8 cellular contexts compared by ENCODE assay signal in the genomic region with DNA sequence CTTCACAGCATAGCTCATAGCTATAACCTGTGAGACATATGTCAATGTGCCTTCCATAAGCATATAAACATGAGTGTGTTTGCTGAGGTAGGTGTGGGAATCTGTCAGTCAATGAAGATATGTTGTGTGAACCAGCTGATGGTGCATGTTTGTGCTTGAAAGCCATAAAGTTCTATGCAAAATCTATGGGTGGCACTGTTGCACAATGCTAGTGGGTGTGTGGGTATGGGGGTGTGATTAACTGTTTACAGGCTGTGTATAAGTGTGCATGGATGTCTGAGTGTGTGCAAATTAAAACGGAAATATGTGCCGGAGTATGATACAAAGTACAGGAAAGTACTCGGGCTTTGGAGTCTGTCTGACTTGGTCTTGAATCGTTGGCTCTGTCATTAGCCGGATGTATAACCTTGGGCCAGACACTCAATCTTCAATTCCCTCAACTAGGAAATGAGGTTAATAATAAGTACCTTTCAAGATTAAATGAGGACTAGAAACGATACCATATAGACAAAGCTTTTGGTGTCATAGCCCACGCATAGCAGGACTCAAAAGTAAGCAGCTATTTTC. TPM values are rescaled to one million over a fixed set of nuclear protein-coding genes. Genes with fewer than 3 reads are reported as not detected.
A peak's percentile ranks its signal among the peaks of the same experiment; 100 is the strongest.
DNase-seq lines count a peak whose midpoint lies in the region; ATAC-seq, FAIRE-seq and TF ChIP-seq lines count a peak whose summit lies in the region.

No MANE protein-coding gene starts in this region.

- H3K4me3 Mint-ChIP-seq in activated T-cell treated with anti-CD3 and anti-CD28 coated beads, Interleukin-2, amount 50 U/mL, for 24 hours, result peak overlapping the region; percentile 91
- H3K4me3 Mint-ChIP-seq in nephron, result peak overlapping the region; percentile 96 to 99 (median 97)

- intact Hi-C loops in esophagus squamous epithelium (cut with DNase I), result loop anchor here (10.0 kb wide), 2 partner anchors 121 to 169 kb away; a partner anchor contains a TSS

- no peaks in the 10 kb centered on the region for H3K9me3 ChIP-seq in A549
- no peaks in the 10 kb centered on the region for H3K9me3 ChIP-seq in esophagus squamous epithelium

- peak overlapping the region; percentile 97 for H3K27ac Mint-ChIP-seq in activated T-cell treated with anti-CD3 and anti-CD28 coated beads, Interleukin-2, amount 50 U/mL, for 24 hours
- H3K27ac Mint-ChIP-seq in nephron, result peak overlapping the region; percentile 97 to 99 (median 98)

- POLR2A ChIA-PET in A549 (lab: Yijun Ruan, JAX), result interaction anchor here (0.9 to 1.7 kb wide), 2 partner anchors 67 to 121 kb away, joined by 3 to 10 read pairs; no protein-coding TSS in a partner anchor

- TF ChIP-seq POLR2A in A549 (IDR thresholded peaks at IDR 0.05; ENCODE audit: low read length) (no peak), GM18505 (IDR thresholded peaks at IDR 0.05; ENCODE audit: borderline replicate concordance, extremely low read depth, insufficient read depth, insufficient read length) (no peak), esophagus squamous epithelium (IDR thresholded peaks at IDR 0.05) (no peak)

- DNase-seq in A549 (ENCODE audit: low read depth in 1 of 2, low spot score in 1 of 2), result peak in 1 of 2 experiments; percentile 58
- peak; percentile 76 to 83 for DNase-seq in NCI-H526 (lab: John Stamatoyannopoulos, UW)
- DNase-seq in activated T-cell treated with anti-CD3 and anti-CD28 coated beads, Interleukin-2, amount 50 U/mL, for 24 hours, result peak; percentile 49
- DNase-seq in esophagus squamous epithelium (lab: John Stamatoyannopoulos, UW), result no peak
- peak; percentile 81 for DNase-seq in ureter (ENCODE audit: low spot score)

- no peaks in the 10 kb centered on the region for H3K9me3 Mint-ChIP-seq in activated T-cell treated with anti-CD3 and anti-CD28 coated beads, Interleukin-2, amount 50 U/mL, for 24 hours
- H3K9me3 Mint-ChIP-seq in nephron, result no peaks in the 10 kb centered on the region

- no peak for FAIRE-seq in A549 (lab: Jason Lieb, UNC)

- H3K4me1 Mint-ChIP-seq in activated T-cell treated with anti-CD3 and anti-CD28 coated beads, Interleukin-2, amount 50 U/mL, for 24 hours (ENCODE audit: low read depth), result peaks cover 80% of the 10 kb centered on the region
- peaks cover 72% of the 10 kb centered on the region for H3K4me1 Mint-ChIP-seq in nephron

- ATAC-seq in A549, result peak; percentile 11 to 30; a peak in 4 of 6 replicates
- ATAC-seq in GM18505 (IDR thresholded peaks at IDR 0.05; ENCODE audit: unreplicated experiment), result peak; percentile 48
- no peak for ATAC-seq in GM21367 (IDR thresholded peaks at IDR 0.05; ENCODE audit: unreplicated experiment)

- H3K36me3 Mint-ChIP-seq in activated T-cell treated with anti-CD3 and anti-CD28 coated beads, Interleukin-2, amount 50 U/mL, for 24 hours (ENCODE audit: low read depth), result peaks cover 28% of the 10 kb centered on the region
- H3K36me3 Mint-ChIP-seq in nephron (ENCODE audit: low read depth), result no peaks in the 10 kb centered on the region

- H3K27ac ChIP-seq in A549 (peak overlapping the region; percentile 79 to 92), esophagus squamous epithelium (peak overlapping the region; percentile 87 to 96 (median 90))

- no peak; a peak in 1 of 5 replicates for TF ChIP-seq EP300 in A549 (IDR thresholded peaks at IDR 0.05)

- no peaks in the 10 kb centered on the region for H3K27me3 ChIP-seq in esophagus squamous epithelium

- peaks cover 28% of the 10 kb centered on the region for H3K4me1 ChIP-seq in A549
- H3K4me1 ChIP-seq in esophagus squamous epithelium, result peaks cover 27 to 62% (median 43%) of the 10 kb centered on the region in 3 donors

- H3K4me2 ChIP-seq in A549, result peak overlapping the region; percentile 98

- H3K27me3 Mint-ChIP-seq in activated T-cell treated with anti-CD3 and anti-CD28 coated beads, Interleukin-2, amount 50 U/mL, for 24 hours, result no peaks in the 10 kb centered on the region
- H3K27me3 Mint-ChIP-seq in nephron (ENCODE audit: low read depth), result peaks cover 7% of the 10 kb centered on the region

- CTCF ChIA-PET in A549 (lab: Yijun Ruan, JAX), result interaction anchor here (0.5 to 4.6 kb wide), 20 partner anchors 9 to 574 kb away, joined by 3 to 34 read pairs (median 4); no protein-coding TSS in a partner anchor

- H3K4me3 ChIP-seq in A549 (no peak overlapping the region), esophagus squamous epithelium (peak overlapping the region in 3 of 4 donors; percentile 59 to 77 (median 77))

- peak; percentile 42 for TF ChIP-seq CTCF in A549 (IDR thresholded peaks at IDR 0.05)
- TF ChIP-seq CTCF in esophagus squamous epithelium (IDR thresholded peaks at IDR 0.05), result peak in 5 of 6 experiments; percentile 34 to 52 (median 39)
- peak; percentile 18 to 32 (median 28) for TF ChIP-seq CTCF in nephron (IDR thresholded peaks at IDR 0.05; ENCODE audit: unreplicated experiment in 3 of 3)

- WGBS in A549 (ENCODE audit: missing lambda C conversion rate), result 50% methylated on average over 7 of the region's 7 CpGs
- 1 to 6% methylated on average over 7 of the region's 7 CpGs for WGBS in esophagus squamous epithelium, 2 donors

- H3K36me3 ChIP-seq in esophagus squamous epithelium, result no peaks in the 10 kb centered on the region

- peak; percentile 64 to 71 for TF ChIP-seq RAD21 in A549 (conservative IDR thresholded peaks at IDR 0.05 in 1 of 2, IDR thresholded peaks at IDR 0.05 in 1 of 2)

TF ChIP-seq in A549, 52 proteins besides CTCF, POLR2A, EP300 and RAD21:
- TF ChIP-seq HOXB13 (CRISPR knock-in tag; IDR thresholded peaks at IDR 0.05; ENCODE audit: low read depth) (no peak), PHF8 (IDR thresholded peaks at IDR 0.05; ENCODE audit: borderline replicate concordance, low read depth) (no peak), JUN (IDR thresholded peaks at IDR 0.05) (no peak), CEBPB (IDR thresholded peaks at IDR 0.05) (peak; percentile 50 to 91; a peak in 3 of 4 replicates), NPAS2 (CRISPR knock-in tag; IDR thresholded peaks at IDR 0.05; ENCODE audit: borderline replicate concordance) (no peak), KDM1A (IDR thresholded peaks at IDR 0.05; ENCODE audit: low read depth) (no peak), SMC3 (IDR thresholded peaks at IDR 0.05) (peak; percentile 28; the same call in 1 of the 3 replicates), MAFK (IDR thresholded peaks at IDR 0.05; ENCODE audit: partially characterized antibody) (peak; percentile 71)
TF ChIP-seq in A549: peak in this region for 3.

RNA-seq across cellular contexts. Expression of a gene that starts 0.9 kb away (rescaled TPM):
- 20.5 and 22.5 TPM in 2 replicates for polyA plus RNA-seq in A549 (2011; rRNA removed)
- 4.0 and 4.8 TPM in 2 replicates for polyA plus RNA-seq in A549 (2012; cell fraction: cytosol; rRNA removed)
- 6.8 and 8.3 TPM in 2 replicates for polyA plus RNA-seq in A549 (2012; cell fraction: nucleus; rRNA removed)
- 8.3 to 8.7 TPM (median 8.5 TPM) in 3 replicates for polyA plus RNA-seq in A549 (2017; fragmentation: RNase III; extraction: RNeasy Plus Mini Kit Qiagen cat#74134 plus additional on column Dnase treatment)
- 32.3 and 40.3 TPM in 2 replicates for polyA minus RNA-seq in A549 (2011; rRNA and poly(A)+ RNA removed)
- 10 to 100 TPM; 23.7 to 58.9 (median 39.2) TPM for total RNA-seq in esophagus squamous epithelium
- total RNA-seq in ureter, result 141 TPM
